Comparison of ENCODE assay signal across 25 cellular contexts in genomic region chr19:4501005-4501591, GRCh38. TPM values are rescaled to one million over a fixed set of nuclear protein-coding genes. Genes with fewer than 3 reads are reported as not detected.
"Had no signal": no experiment of that assay in that cellular context is flagged by ENCODE, and none has a peak within 500 bp of the region (broad histone marks: within the 10 kb centered on the region; RNA-seq: fewer than 3 reads in every experiment).

No MANE protein-coding gene starts in this region.

- H3K4me3 ChIP-seq: hepatocyte, pancreas, thoracic aorta, vagina had no signal

- ATAC-seq: natural killer cell; stimulated activated naive B cell treated with anti-CD40 and anti-IgM and Interleukin-4, amounts not matched to agents 10 μg/mL and 1 μg/mL and 100 μg/mL, for 72 hours had no signal

- H3K4me1 Mint-ChIP-seq: immature natural killer cell had no signal

- H3K27me3 ChIP-seq: hepatocyte, pancreas, vagina had no signal

- H3K4me3 Mint-ChIP-seq: activated naive CD4-positive, alpha-beta T cell treated with anti-CD3 and anti-CD28 coated beads for 36 hours; activated naive CD8-positive, alpha-beta T cell treated with anti-CD3 and anti-CD28 coated beads, Interleukin-2, amount 10 ng/mL, durations not matched to agents 7 days and 5 days; activated T-cell treated with anti-CD3 and anti-CD28 coated beads, Interleukin-2, amount 50 U/mL, for 24 hours; dendritic cell treated with granulocyte-macrophage colony-stimulating factor and Interleukin-4, amounts not matched to agents 40 ng/mL and 50 ng/mL, for 4 days; immature natural killer cell; natural killer cell; stimulated activated naive B cell treated with anti-CD40 and anti-IgM and Interleukin-4, amounts not matched to agents 10 μg/mL and 1 μg/mL and 100 μg/mL, for 72 hours; type B pancreatic cell had no signal

- DNase-seq: activated CD4-positive, alpha-beta T cell treated with anti-CD3 and anti-CD28 coated beads for 1 hour; activated naive CD4-positive, alpha-beta T cell treated with anti-CD3 and anti-CD28 coated beads for 36 hours; activated naive CD8-positive, alpha-beta T cell treated with anti-CD3 and anti-CD28 coated beads, Interleukin-2, amount 10 ng/mL, durations not matched to agents 7 days and 5 days; activated T-cell treated with anti-CD3 and anti-CD28 coated beads, Interleukin-2, amount 50 U/mL, for 24 hours; amniotic stem cell; effector CD4-positive, alpha-beta T cell; foreskin fibroblast; glutamatergic neuron; immature natural killer cell; kidney glomerular epithelial cell; midbrain; natural killer cell; pancreas; stimulated activated CD4-positive, alpha-beta T cell treated with anti-CD3 and anti-CD28 coated beads, Interleukin-2, amount 100 ng/mL, for 48 hours; stimulated activated CD8-positive, alpha-beta memory T cell treated with anti-CD3 and anti-CD28 coated beads, Interleukin-4, amount 100 ng/mL, for 48 hours; stimulated activated naive B cell treated with anti-CD40 and anti-IgM and Interleukin-4, amounts not matched to agents 10 μg/mL and 1 μg/mL and 100 μg/mL, for 72 hours; T-helper 1 cell; WERI-Rb-1 had no signal

- H3K4me2 ChIP-seq: hepatocyte had no signal

- H3K79me2 ChIP-seq: hepatocyte had no signal

- H3K27ac ChIP-seq: hepatocyte, pancreas, thoracic aorta, vagina, WERI-Rb-1 had no signal

- H3K27ac Mint-ChIP-seq: activated naive CD4-positive, alpha-beta T cell treated with anti-CD3 and anti-CD28 coated beads for 36 hours; activated naive CD8-positive, alpha-beta T cell treated with anti-CD3 and anti-CD28 coated beads, Interleukin-2, amount 10 ng/mL, durations not matched to agents 7 days and 5 days; activated T-cell treated with anti-CD3 and anti-CD28 coated beads, Interleukin-2, amount 50 U/mL, for 24 hours; dendritic cell treated with granulocyte-macrophage colony-stimulating factor and Interleukin-4, amounts not matched to agents 40 ng/mL and 50 ng/mL, for 4 days; immature natural killer cell; natural killer cell; stimulated activated naive B cell treated with anti-CD40 and anti-IgM and Interleukin-4, amounts not matched to agents 10 μg/mL and 1 μg/mL and 100 μg/mL, for 72 hours; type B pancreatic cell had no signal

- H3K9me3 ChIP-seq: pancreas, thoracic aorta, vagina had no signal

- H2AFZ ChIP-seq: hepatocyte had no signal

- H3K36me3 Mint-ChIP-seq: natural killer cell had no signal

- H3K27me3 Mint-ChIP-seq: activated naive CD8-positive, alpha-beta T cell treated with anti-CD3 and anti-CD28 coated beads, Interleukin-2, amount 10 ng/mL, durations not matched to agents 7 days and 5 days; activated T-cell treated with anti-CD3 and anti-CD28 coated beads, Interleukin-2, amount 50 U/mL, for 24 hours; dendritic cell treated with granulocyte-macrophage colony-stimulating factor and Interleukin-4, amounts not matched to agents 40 ng/mL and 50 ng/mL, for 4 days; stimulated activated naive B cell treated with anti-CD40 and anti-IgM and Interleukin-4, amounts not matched to agents 10 μg/mL and 1 μg/mL and 100 μg/mL, for 72 hours; type B pancreatic cell had no signal

- H3K9me3 Mint-ChIP-seq: activated naive CD4-positive, alpha-beta T cell treated with anti-CD3 and anti-CD28 coated beads for 36 hours; activated naive CD8-positive, alpha-beta T cell treated with anti-CD3 and anti-CD28 coated beads, Interleukin-2, amount 10 ng/mL, durations not matched to agents 7 days and 5 days; activated T-cell treated with anti-CD3 and anti-CD28 coated beads, Interleukin-2, amount 50 U/mL, for 24 hours; dendritic cell treated with granulocyte-macrophage colony-stimulating factor and Interleukin-4, amounts not matched to agents 40 ng/mL and 50 ng/mL, for 4 days; immature natural killer cell; natural killer cell; type B pancreatic cell had no signal

- H3K4me1 ChIP-seq: pancreas, vagina had no signal

RNA-seq across cellular contexts. Expression of gene PLIN4, which starts 17.2 kb away (rescaled TPM):
- total RNA-seq: activated naive CD4-positive, alpha-beta T cell treated with anti-CD3 and anti-CD28 coated beads for 36 hours; epithelial cell of proximal tubule had no signal

RNA-seq across cellular contexts. Expression of gene PLIN5, which starts 33.9 kb away (rescaled TPM):
- total RNA-seq: fibroblast of lung had no signal
- polyA plus RNA-seq: fibroblast of lung, immature natural killer cell had no signal

RNA-seq across cellular contexts. Expression of gene LRG1, which starts 38.7 kb away (rescaled TPM):
- total RNA-seq: activated naive CD8-positive, alpha-beta T cell treated with anti-CD3 and anti-CD28 coated beads, Interleukin-2, amount 10 ng/mL, durations not matched to agents 7 days and 5 days; fibroblast of lung had no signal
- polyA plus RNA-seq: immature natural killer cell had no signal
